Comparison of ENCODE assay signal across 14 cellular contexts in the genomic region with DNA sequence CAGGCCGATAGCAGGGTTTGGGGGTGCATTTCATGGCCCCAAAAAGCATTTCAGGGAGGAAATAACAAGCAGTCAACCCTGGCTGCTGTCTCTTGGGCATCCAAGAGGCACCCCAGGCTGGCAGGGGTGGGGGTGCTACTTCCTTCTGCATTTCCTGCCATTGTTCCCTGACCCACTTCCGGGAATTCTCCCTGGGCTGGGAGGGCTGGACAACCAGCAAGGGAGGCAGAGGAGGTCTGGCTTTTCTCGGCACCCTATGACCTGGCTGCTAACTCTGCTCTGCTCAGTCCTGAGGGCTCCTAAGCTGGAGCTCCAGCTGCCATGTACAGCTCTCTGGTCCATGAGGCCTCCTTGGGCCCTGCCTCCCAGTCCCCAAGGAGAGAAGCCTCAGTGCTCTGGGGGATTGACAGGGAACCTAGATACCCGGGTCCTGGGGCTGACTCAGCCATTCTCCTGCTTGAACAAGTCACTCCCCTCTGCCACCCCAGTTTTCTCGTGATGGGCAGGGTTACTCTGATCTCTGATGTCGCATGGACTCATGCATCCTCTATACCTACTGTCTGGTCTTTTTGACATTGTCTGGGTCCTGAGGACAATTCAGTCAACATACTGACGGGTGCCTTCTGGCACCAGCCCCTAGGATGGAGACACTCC. TPM values are rescaled to one million over a fixed set of nuclear protein-coding genes. Genes with fewer than 3 reads are reported as not detected.
DNase-seq lines count a peak whose midpoint lies in the region; ATAC-seq, FAIRE-seq and TF ChIP-seq lines count a peak whose summit lies in the region.
"Had no signal": no experiment of that assay in that cellular context is flagged by ENCODE, and none has a peak within 500 bp of the region (broad histone marks: within the 10 kb centered on the region; RNA-seq: fewer than 3 reads in every experiment).

No MANE protein-coding gene starts in this region.

- TF ChIP-seq CTCF in kidney (IDR thresholded peaks at IDR 0.05; ENCODE audit: borderline replicate concordance, extremely low read depth, insufficient read depth) (no peak), psoas muscle (IDR thresholded peaks at IDR 0.05) (no peak)

- H3K4me3 ChIP-seq in kidney (ENCODE audit: low read length in 2 of 2) = no peak overlapping the region
- no peak overlapping the region for H3K4me3 ChIP-seq in psoas muscle
- H3K4me3 ChIP-seq: tibial artery had no signal

- H3K9me3 ChIP-seq in kidney (ENCODE audit: control insufficient read depth in 1 of 2, low read length in 2 of 2) (no peaks in the 10 kb centered on the region), psoas muscle (no peaks in the 10 kb centered on the region)
- H3K9me3 ChIP-seq: tibial artery had no signal

- DNase-seq in ELR (ENCODE audit: low read depth) (peak; percentile 28), kidney (no peak), psoas muscle (no peak), NCI-H526 (lab: John Stamatoyannopoulos, UW) (no peak), NCI-H526 treated with DMSO at 0.1 percent for 48 hours (lab: John Stamatoyannopoulos, UW) (no peak)
- DNase-seq: activated CD4-positive, alpha-beta T cell treated with anti-CD3 and anti-CD28 coated beads, Interleukin-2, amount 10 ng/mL, durations not matched to agents 7 days and 5 days; activated T-cell treated with anti-CD3 and anti-CD28 coated beads, Interleukin-2, amount 50 U/mL, for 72 hours; effector CD8-positive, alpha-beta T cell; left colon; NCI-H1436 treated with DMSO at 0.1 percent for 48 hours had no signal

- H3K4me1 ChIP-seq in kidney (ENCODE audit: control insufficient read depth in 1 of 2, insufficient read depth in 1 of 2, low read depth in 1 of 2, low read length in 2 of 2) (peaks cover 0 to 5% of the 10 kb centered on the region in 2 donors), psoas muscle (peaks cover 78% of the 10 kb centered on the region)

- H3K9ac ChIP-seq in kidney (ENCODE audit: low read length in 2 of 2) = no peak overlapping the region

- H3K27ac ChIP-seq in cingulate gyrus (ENCODE audit: low read depth, low read length) (peak overlapping the region; percentile 19), kidney (ENCODE audit: low read depth in 2 of 2, low read length in 2 of 2) (peak overlapping the region; percentile 52 to 63), psoas muscle (peak overlapping the region; percentile 63)

- no peak for FAIRE-seq in kidney (lab: Jason Lieb, UNC)

- 57 to 66% (median 61%) methylated on average over 7 of the region's 7 CpGs for WGBS in psoas muscle, 3 donors

- no peaks in the 10 kb centered on the region for H3K27me3 ChIP-seq in psoas muscle (ENCODE audit: insufficient read depth in 3 of 3, low read length in 2 of 3)
- H3K27me3 ChIP-seq: tibial artery had no signal

- intact Hi-C loops in kidney (cut with DNase I) = loop anchor here (5.0 kb wide), 1 partner anchor 203 kb away; no protein-coding TSS in a partner anchor
- intact Hi-C loops in psoas muscle (cut with DNase I) = no loop called here

- ATAC-seq in psoas muscle (peak in 1 of 4 donors; percentile 4), GM21515 (IDR thresholded peaks at IDR 0.05; ENCODE audit: unreplicated experiment) (no peak), GM21825 (IDR thresholded peaks at IDR 0.05; ENCODE audit: unreplicated experiment) (no peak)
- ATAC-seq: activated T-cell treated with anti-CD3 and anti-CD28 coated beads, Interleukin-2, amount 50 U/mL, for 72 hours; left colon had no signal

- no peaks in the 10 kb centered on the region for H3K36me3 ChIP-seq in kidney (ENCODE audit: control insufficient read depth in 1 of 2, insufficient read depth in 2 of 2, low read length in 2 of 2)
- H3K36me3 ChIP-seq in psoas muscle (ENCODE audit: insufficient read depth in 1 of 2, low read depth in 1 of 2) = peaks cover 0 to 15% of the 10 kb centered on the region in 2 donors
- H3K36me3 ChIP-seq: tibial artery had no signal

RNA-seq across cellular contexts. Expression of a gene that starts 47.2 kb away (rescaled TPM):
- 19.8 TPM for total RNA-seq in kidney
- polyA plus RNA-seq in kidney (ENCODE audit: insufficient read depth, low read depth, low replicate concordance) = 11.3 TPM
- 100 to 1,000 TPM; 109 to 208 (median 118) TPM for total RNA-seq in psoas muscle
- 10 to 100 TPM; 38.3 to 67.1 (median 55.8) TPM for polyA plus RNA-seq in psoas muscle
